In genomic region chr10:96153065-96153464, GRCh38 we compare ENCODE assay signal across 22 cellular contexts.
"Had no signal": no experiment of that assay in that cellular context is flagged by ENCODE, and none has a peak within 500 bp of the region (broad histone marks: within the 10 kb centered on the region; RNA-seq: fewer than 3 reads in every experiment).

No MANE protein-coding gene starts in this region.

- H3K27ac ChIP-seq: dorsolateral prefrontal cortex, epithelial cell of prostate, hepatocyte, sigmoid colon, tibial nerve, uterus had no signal

- H3K27ac Mint-ChIP-seq: activated naive CD8-positive, alpha-beta T cell treated with anti-CD3 and anti-CD28 coated beads, Interleukin-2, amount 10 ng/mL, durations not matched to agents 7 days and 5 days; brain; nephron; T-helper 2 cell treated with Interferon-gamma antibody and Interleukin-4, amounts not matched to agents 5 μg/mL and 100 μg/mL, for 36 hours had no signal

- H3K4me1 ChIP-seq: sigmoid colon, spleen, tibial nerve, uterus had no signal

- H3K36me3 ChIP-seq: uterus had no signal

- ATAC-seq: left lobe of liver had no signal

- H3K4me3 Mint-ChIP-seq: activated naive CD8-positive, alpha-beta T cell treated with anti-CD3 and anti-CD28 coated beads, Interleukin-2, amount 10 ng/mL, durations not matched to agents 7 days and 5 days; brain; nephron; T-helper 2 cell treated with Interferon-gamma antibody and Interleukin-4, amounts not matched to agents 5 μg/mL and 100 μg/mL, for 36 hours had no signal

- DNase-seq: activated CD4-positive, CD25-positive, alpha-beta regulatory T cell; activated naive CD4-positive, alpha-beta T cell; activated naive CD8-positive, alpha-beta T cell treated with anti-CD3 and anti-CD28 coated beads, Interleukin-2, amount 10 ng/mL, durations not matched to agents 7 days and 5 days; amygdala; caudate nucleus; dorsolateral prefrontal cortex; foreskin fibroblast; posterior cingulate gyrus; sigmoid colon; SK-N-SH; spleen; stimulated activated naive CD4-positive, alpha-beta T cell; substantia nigra; uterus had no signal

- H3K27me3 Mint-ChIP-seq: activated naive CD8-positive, alpha-beta T cell treated with anti-CD3 and anti-CD28 coated beads, Interleukin-2, amount 10 ng/mL, durations not matched to agents 7 days and 5 days; brain had no signal

- H3K4me1 Mint-ChIP-seq: brain, nephron had no signal

- H3K27me3 ChIP-seq: dorsolateral prefrontal cortex, hepatocyte, sigmoid colon, spleen, tibial nerve, uterus had no signal

- H3K9me3 Mint-ChIP-seq: brain, nephron had no signal

- H3K4me3 ChIP-seq: dorsolateral prefrontal cortex, hepatocyte, lung, sigmoid colon, spleen, tibial nerve, uterus had no signal

- H3K9me3 ChIP-seq: sigmoid colon, SK-N-SH, spleen, tibial nerve, uterus had no signal
